In genomic region chr11:116707250-116707649, GRCh38 we compare ENCODE assay signal across 11 cellular contexts.
DNase-seq lines count a peak whose midpoint lies in the region; ATAC-seq, FAIRE-seq and TF ChIP-seq lines count a peak whose summit lies in the region.
"Had no signal": no experiment of that assay in that cellular context is flagged by ENCODE, and none has a peak within 500 bp of the region (broad histone marks: within the 10 kb centered on the region; RNA-seq: fewer than 3 reads in every experiment).

No MANE protein-coding gene starts in this region.

- no peak overlapping the region for H3K27ac Mint-ChIP-seq in CD4-positive, alpha-beta memory T cell
- H3K27ac Mint-ChIP-seq: activated naive CD8-positive, alpha-beta T cell; HFFc6 had no signal

- no peaks in the 10 kb centered on the region for H3K36me3 ChIP-seq in psoas muscle (ENCODE audit: insufficient read depth in 1 of 2, low read depth in 1 of 2)
- H3K36me3 ChIP-seq in CD4-positive, alpha-beta memory T cell (ENCODE audit: insufficient read depth, low read length): no peaks in the 10 kb centered on the region

- peaks cover 4% of the 10 kb centered on the region for H3K4me1 ChIP-seq in psoas muscle
- H3K4me1 ChIP-seq in CD4-positive, alpha-beta memory T cell (ENCODE audit: insufficient read depth, low read length): no peaks in the 10 kb centered on the region

- TF ChIP-seq CTCF in psoas muscle (IDR thresholded peaks at IDR 0.05) (no peak), D721Med (IDR thresholded peaks at IDR 0.05; ENCODE audit: insufficient read depth, missing control alignments) (no peak)

- peak; percentile 52 to 67 (median 64) for ATAC-seq in psoas muscle

- CTCF ChIA-PET in CD4-positive, alpha-beta memory T cell (lab: Charles Lee; ENCODE audit: partially characterized antibody): interaction anchor here (0.6 kb wide), 1 partner anchor 16 kb away, joined by 3 read pairs; no protein-coding TSS in a partner anchor

- H3K27ac ChIP-seq in epithelial cell of prostate (peak overlapping the region; percentile 36), psoas muscle (no peak overlapping the region)
- H3K27ac ChIP-seq in CD4-positive, alpha-beta memory T cell (ENCODE audit: low read depth, low read length): no peak overlapping the region

- peak overlapping the region in 1 of 8 donors; percentile 45 for H3K4me3 Mint-ChIP-seq in CD4-positive, alpha-beta memory T cell
- H3K4me3 Mint-ChIP-seq: activated naive CD8-positive, alpha-beta T cell; HFFc6 had no signal

- peaks cover 0 to 15% (median 0%) of the 10 kb centered on the region in 3 donors for H3K27me3 ChIP-seq in psoas muscle (ENCODE audit: insufficient read depth in 3 of 3, low read length in 2 of 3)
- H3K27me3 ChIP-seq in CD4-positive, alpha-beta memory T cell (ENCODE audit: insufficient read depth, low read length): no peaks in the 10 kb centered on the region

- no peaks in the 10 kb centered on the region for H3K9me3 ChIP-seq in psoas muscle
- H3K9me3 ChIP-seq in CD4-positive, alpha-beta memory T cell (ENCODE audit: control insufficient read depth in 1 of 2, low read length in 2 of 2): no peaks in the 10 kb centered on the region

- intact Hi-C loops in psoas muscle (cut with DNase I): no loop called here
- intact Hi-C loops in CD4-positive, alpha-beta memory T cell (cut with micrococcal nuclease): no loop called here

- no peaks in the 10 kb centered on the region for H3K36me3 Mint-ChIP-seq in CD4-positive, alpha-beta memory T cell
- H3K36me3 Mint-ChIP-seq: activated naive CD8-positive, alpha-beta T cell had no signal

- FAIRE-seq in D721Med (lab: Jason Lieb, UNC): no peak
- FAIRE-seq: GM12892 had no signal

- 6 to 13% (median 7%) methylated on average over 31 to 33 of the region's 33 CpGs for WGBS in psoas muscle, 3 donors

- H3K9me3 Mint-ChIP-seq in CD4-positive, alpha-beta memory T cell: peaks cover 0 to 2% (median 0%) of the 10 kb centered on the region in 8 donors
- H3K9me3 Mint-ChIP-seq: HFFc6 had no signal

- H3K27me3 Mint-ChIP-seq in CD4-positive, alpha-beta memory T cell: peaks cover 24 to 29% of the 10 kb centered on the region in 2 donors

- DNase-seq in NCI-H128 (lab: John Stamatoyannopoulos, UW; ENCODE audit: unreplicated experiment): peak; percentile 35
- DNase-seq in NCI-H69 (lab: John Stamatoyannopoulos, UW): peak; percentile 96
- no peak for DNase-seq in epithelial cell of prostate (ENCODE audit: low read depth, low spot score)
- DNase-seq in psoas muscle: no peak
- no peak for DNase-seq in D721Med (ENCODE audit: insufficient read length, low spot score)
- no peak for DNase-seq in CD4-positive, alpha-beta memory T cell
- no peak for DNase-seq in Kasumi-1 (lab: John Stamatoyannopoulos, UW)
- DNase-seq: cortex of kidney, HFFc6 had no signal

- peak overlapping the region; percentile 50 for H3K4me3 ChIP-seq in psoas muscle
- H3K4me3 ChIP-seq in CD4-positive, alpha-beta memory T cell (ENCODE audit: low read length in 2 of 2): no peak overlapping the region

- peaks cover 0 to 4% (median under 1%) of the 10 kb centered on the region in 4 donors for H3K4me1 Mint-ChIP-seq in CD4-positive, alpha-beta memory T cell

- POLR2A ChIA-PET in CD4-positive, alpha-beta memory T cell (lab: Charles Lee; ENCODE audit: partially characterized antibody): no interaction called here

Comparison
In these comparisons a context has a peak if more than half of its experiments do, and no peak if none do; other contexts are left out.
1. DNase-seq: peak in NCI-H128 (single experiment) and NCI-H69 (single experiment); none in epithelial cell of prostate (single experiment), psoas muscle (0 of 2), D721Med (single experiment), CD4-positive, alpha-beta memory T cell (0 of 5) and Kasumi-1 (0 of 2).